Comparison of ENCODE assay signal across 23 cellular contexts in genomic region chr6:146697921-146698320, GRCh38.
"Had no signal": no experiment of that assay in that cellular context is flagged by ENCODE, and none has a peak within 500 bp of the region (broad histone marks: within the 10 kb centered on the region; RNA-seq: fewer than 3 reads in every experiment).

No MANE protein-coding gene starts in this region.

- H3K4me1 Mint-ChIP-seq: activated naive CD4-positive, alpha-beta T cell treated with anti-CD3 and anti-CD28 coated beads, Interleukin-2, amount 50 U/mL, for 24 hours had no signal

- ATAC-seq: activated CD8-positive, alpha-beta T cell treated with anti-CD3 and anti-CD28 coated beads, Interleukin-2, amount 10 ng/mL, durations not matched to agents 7 days and 5 days; PC-3; T-helper 17 cell; WTC11 had no signal

- H3K36me3 Mint-ChIP-seq: activated naive CD4-positive, alpha-beta T cell treated with anti-CD3 and anti-CD28 coated beads, Interleukin-2, amount 50 U/mL, for 24 hours; WTC11 had no signal

- H3K4me3 ChIP-seq: SJSA1 had no signal

- H3K9me3 Mint-ChIP-seq: activated naive CD4-positive, alpha-beta T cell treated with anti-CD3 and anti-CD28 coated beads, Interleukin-2, amount 50 U/mL, for 24 hours; WTC11 had no signal

- H3K27ac ChIP-seq: SJSA1 had no signal

- H3K4me3 Mint-ChIP-seq: activated CD8-positive, alpha-beta T cell treated with anti-CD3 and anti-CD28 coated beads, Interleukin-2, amount 10 ng/mL, durations not matched to agents 7 days and 5 days; activated naive CD4-positive, alpha-beta T cell treated with anti-CD3 and anti-CD28 coated beads, Interleukin-2, amount 50 U/mL, for 24 hours; T-helper 17 cell; WTC11 had no signal

- DNase-seq: activated CD4-positive, alpha-beta T cell treated with anti-CD3 and anti-CD28 coated beads for 48 hours; activated CD4-positive, alpha-beta T cell treated with anti-CD3 and anti-CD28 coated beads, Interleukin-2, amount 50 U/mL, for 4 hours; activated CD4-positive, CD25-positive, alpha-beta regulatory T cell treated with anti-CD3 and anti-CD28 coated beads, Interleukin-2, amount 50 U/mL, for 72 hours; activated CD8-positive, alpha-beta memory T cell treated with anti-CD3 and anti-CD28 coated beads, Interleukin-2, amount 50 U/mL, for 48 hours; activated CD8-positive, alpha-beta T cell treated with anti-CD3 and anti-CD28 coated beads, Interleukin-2, amount 10 ng/mL, durations not matched to agents 7 days and 5 days; activated T-cell treated with anti-CD3 and anti-CD28 coated beads, Interleukin-2, amount 50 U/mL, for 1 hour; amniotic stem cell; caudate nucleus; KG1; NCI-H1105 treated with DMSO at 0.1 percent for 48 hours; NCI-H1436 treated with DMSO at 0.1 percent for 48 hours; NCI-H187; NCI-H2081; NCI-H510A treated with DMSO at 0.1 percent for 48 hours; NCI-H69; NK-92 treated with Interleukin-12 subunit alpha and Interleukin-12 subunit beta, amount 100 ng/mL, for 24 hours; PC-3; SHP77; T-helper 17 cell; T-helper 9 cell had no signal

- H3K27me3 Mint-ChIP-seq: activated naive CD4-positive, alpha-beta T cell treated with anti-CD3 and anti-CD28 coated beads, Interleukin-2, amount 50 U/mL, for 24 hours had no signal

- H3K27ac Mint-ChIP-seq: activated CD8-positive, alpha-beta T cell treated with anti-CD3 and anti-CD28 coated beads, Interleukin-2, amount 10 ng/mL, durations not matched to agents 7 days and 5 days; activated naive CD4-positive, alpha-beta T cell treated with anti-CD3 and anti-CD28 coated beads, Interleukin-2, amount 50 U/mL, for 24 hours; T-helper 17 cell; WTC11 had no signal

- H3K27me3 ChIP-seq: SJSA1 had no signal
